Comparison of ENCODE assay signal across 14 cellular contexts in the genomic region with DNA sequence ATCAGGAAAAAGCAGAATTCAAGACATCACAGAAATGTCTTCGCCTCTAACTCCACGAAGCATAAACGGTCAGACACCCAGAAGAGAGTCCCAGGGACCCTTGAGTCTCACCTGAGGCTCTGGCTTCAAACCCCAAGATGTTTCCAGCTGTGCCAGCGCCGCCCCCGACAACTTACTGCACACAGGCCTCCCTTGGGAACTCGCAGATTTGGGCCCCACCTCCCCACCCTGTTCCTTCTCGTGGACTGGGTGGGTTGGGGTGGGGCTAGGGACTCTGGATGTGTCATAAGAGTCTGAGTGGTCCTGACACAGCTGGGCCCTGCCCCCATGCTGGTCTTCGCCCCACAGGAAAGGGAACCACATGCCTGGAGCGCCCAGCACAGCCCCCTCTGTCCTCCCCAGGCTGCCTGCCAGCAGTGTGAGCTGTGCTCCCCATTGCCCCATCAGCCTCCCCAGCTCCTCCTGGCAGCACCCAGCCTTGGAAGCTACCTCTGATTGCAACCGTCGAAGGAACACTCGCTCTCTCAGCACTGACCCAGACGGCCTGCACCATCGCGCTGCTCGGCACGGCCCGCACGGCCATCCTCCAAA.
"Had no signal": no experiment of that assay in that cellular context is flagged by ENCODE, and none has a peak within 500 bp of the region (broad histone marks: within the 10 kb centered on the region; RNA-seq: fewer than 3 reads in every experiment).

No MANE protein-coding gene starts in this region.

- H3K27me3 ChIP-seq: spleen, transverse colon had no signal

- H3K4me1 Mint-ChIP-seq: WTC11 had no signal

- H3K4me3 ChIP-seq: left ventricle myocardium inferior, spleen, transverse colon had no signal

- H3K27ac Mint-ChIP-seq: activated CD8-positive, alpha-beta T cell treated with anti-CD3 and anti-CD28 coated beads, Interleukin-2, amount 10 ng/mL, durations not matched to agents 7 days and 5 days; nephron; T-helper 1 cell treated with Interleukin-12 subunit alpha and Interleukin-12 subunit beta and Interleukin-4 antibody, amounts not matched to agents 30 μg/mL and 1 μg/mL, for 36 hours had no signal

- H3K36me3 Mint-ChIP-seq: WTC11 had no signal

- ATAC-seq: activated CD8-positive, alpha-beta T cell treated with anti-CD3 and anti-CD28 coated beads, Interleukin-2, amount 10 ng/mL, durations not matched to agents 7 days and 5 days; sciatic nerve had no signal

- H3K9me3 Mint-ChIP-seq: nephron; T-helper 1 cell treated with Interleukin-12 subunit alpha and Interleukin-12 subunit beta and Interleukin-4 antibody, amounts not matched to agents 30 μg/mL and 1 μg/mL, for 36 hours; WTC11 had no signal

- H3K4me3 Mint-ChIP-seq: activated CD8-positive, alpha-beta T cell treated with anti-CD3 and anti-CD28 coated beads, Interleukin-2, amount 10 ng/mL, durations not matched to agents 7 days and 5 days; nephron; T-helper 1 cell treated with Interleukin-12 subunit alpha and Interleukin-12 subunit beta and Interleukin-4 antibody, amounts not matched to agents 30 μg/mL and 1 μg/mL, for 36 hours; WTC11 had no signal

- H3K27ac ChIP-seq: left ventricle myocardium inferior had no signal

- H3K36me3 ChIP-seq: transverse colon had no signal

- FAIRE-seq: frontal cortex, keratinocyte had no signal

- DNase-seq: activated CD4-positive, alpha-beta T cell treated with anti-CD3 and anti-CD28 coated beads for 4 hours; activated CD8-positive, alpha-beta memory T cell treated with anti-CD3 and anti-CD28 coated beads, Interleukin-2, amount 50 U/mL, for 4 hours; activated CD8-positive, alpha-beta T cell treated with anti-CD3 and anti-CD28 coated beads, Interleukin-2, amount 10 ng/mL, durations not matched to agents 7 days and 5 days; activated naive CD4-positive, alpha-beta T cell; effector CD8-positive, alpha-beta T cell; left ventricle myocardium inferior; spleen; transverse colon had no signal

- H3K9me3 ChIP-seq: left ventricle myocardium inferior, spleen, transverse colon had no signal
